ENCODE assay signal across 20 cellular contexts in genomic region chr18:74131124-74131523, GRCh38. TPM values are rescaled to one million over a fixed set of nuclear protein-coding genes. Genes with fewer than 3 reads are reported as not detected.
DNase-seq lines count a peak whose midpoint lies in the region; ATAC-seq lines count a peak whose summit lies in the region.
"Had no signal": no experiment of that assay in that cellular context is flagged by ENCODE, and none has a peak within 500 bp of the region (broad histone marks: within the 10 kb centered on the region; RNA-seq: fewer than 3 reads in every experiment).

No MANE protein-coding gene starts in this region.

- no peak for DNase-seq in activated CD4-positive, alpha-beta T cell treated with anti-CD3 and anti-CD28 coated beads for 36 hours
- no peak for DNase-seq in activated CD4-positive, alpha-beta T cell treated with anti-CD3 and anti-CD28 coated beads, Interleukin-2, amount 10 ng/mL, durations not matched to agents 7 days and 5 days
- no peak for DNase-seq in stimulated activated naive CD8-positive, alpha-beta T cell treated with anti-CD3 and anti-CD28 coated beads, Interleukin-15, Interleukin-2, amounts not matched to agents 100 U/mL and 50 U/mL, for 24 hours
- no peak for DNase-seq in stimulated activated naive CD8-positive, alpha-beta T cell treated with anti-CD3 and anti-CD28 coated beads, Interleukin-15, amount 100 ng/mL, for 72 hours
- DNase-seq in activated naive CD8-positive, alpha-beta T cell treated with anti-CD3 and anti-CD28 coated beads for 36 hours, result no peak
- DNase-seq in HUDEP-2 (lab: John Stamatoyannopoulos, UW; ENCODE audit: unreplicated experiment in 76 of 76) (no peak), ecto neural progenitor cell (ENCODE audit: low spot score) (no peak)
- DNase-seq: C1 segment of cervical spinal cord; Calu3; CD4-positive, alpha-beta memory T cell; COR-L47; DMS53; DMS79 treated with DMSO at 0.1 percent for 48 hours; GF-D8; GM23248; H7; HCEC 1CT had no signal

- intact Hi-C loops in activated CD4-positive, alpha-beta T cell treated with anti-CD3 and anti-CD28 coated beads for 36 hours (cut with DNase I, micrococcal nuclease), result no loop called here

- CTCF ChIA-PET in activated CD4-positive, alpha-beta T cell treated with anti-CD3 and anti-CD28 coated beads for 36 hours (lab: Charles Lee), result interaction anchor here (1.1 kb wide), 1 partner anchor 9 kb away, joined by 3 read pairs; no protein-coding TSS in a partner anchor
- CTCF ChIA-PET in activated CD4-positive, alpha-beta T cell treated with anti-CD3 and anti-CD28 coated beads, Interleukin-2, amount 10 ng/mL, durations not matched to agents 7 days and 5 days (lab: Charles Lee), result no interaction called here

- no peaks in the 10 kb centered on the region for H3K27me3 Mint-ChIP-seq in activated CD4-positive, alpha-beta T cell treated with anti-CD3 and anti-CD28 coated beads for 36 hours
- no peaks in the 10 kb centered on the region for H3K27me3 Mint-ChIP-seq in activated CD4-positive, alpha-beta T cell treated with anti-CD3 and anti-CD28 coated beads, Interleukin-2, amount 10 ng/mL, durations not matched to agents 7 days and 5 days
- no peaks in the 10 kb centered on the region for H3K27me3 Mint-ChIP-seq in stimulated activated naive CD8-positive, alpha-beta T cell treated with anti-CD3 and anti-CD28 coated beads, Interleukin-15, amount 100 ng/mL, for 72 hours
- H3K27me3 Mint-ChIP-seq in activated naive CD8-positive, alpha-beta T cell treated with anti-CD3 and anti-CD28 coated beads for 36 hours, result no peaks in the 10 kb centered on the region
- H3K27me3 Mint-ChIP-seq: B cell had no signal

- no peaks in the 10 kb centered on the region for H3K9me3 Mint-ChIP-seq in activated CD4-positive, alpha-beta T cell treated with anti-CD3 and anti-CD28 coated beads for 36 hours (ENCODE audit: low read depth)
- no peaks in the 10 kb centered on the region for H3K9me3 Mint-ChIP-seq in activated CD4-positive, alpha-beta T cell treated with anti-CD3 and anti-CD28 coated beads, Interleukin-2, amount 10 ng/mL, durations not matched to agents 7 days and 5 days
- H3K9me3 Mint-ChIP-seq in stimulated activated naive CD8-positive, alpha-beta T cell treated with anti-CD3 and anti-CD28 coated beads, Interleukin-15, amount 100 ng/mL, for 72 hours, result no peaks in the 10 kb centered on the region
- H3K9me3 Mint-ChIP-seq in activated naive CD8-positive, alpha-beta T cell treated with anti-CD3 and anti-CD28 coated beads for 36 hours, result no peaks in the 10 kb centered on the region
- H3K9me3 Mint-ChIP-seq: CD4-positive, alpha-beta memory T cell had no signal

- POLR2A ChIA-PET in activated CD4-positive, alpha-beta T cell treated with anti-CD3 and anti-CD28 coated beads for 36 hours (lab: Charles Lee), result no interaction called here
- POLR2A ChIA-PET in activated CD4-positive, alpha-beta T cell treated with anti-CD3 and anti-CD28 coated beads, Interleukin-2, amount 10 ng/mL, durations not matched to agents 7 days and 5 days (lab: Charles Lee), result no interaction called here

- ATAC-seq in activated CD4-positive, alpha-beta T cell treated with anti-CD3 and anti-CD28 coated beads for 36 hours, result peak; percentile 60
- ATAC-seq in stimulated activated naive CD8-positive, alpha-beta T cell treated with anti-CD3 and anti-CD28 coated beads, Interleukin-15, Interleukin-2, amounts not matched to agents 100 U/mL and 50 U/mL, for 24 hours, result peak; percentile 58
- ATAC-seq in stimulated activated naive CD8-positive, alpha-beta T cell treated with anti-CD3 and anti-CD28 coated beads, Interleukin-15, amount 100 ng/mL, for 72 hours, result no peak
- ATAC-seq in HG03460 (IDR thresholded peaks at IDR 0.05; ENCODE audit: unreplicated experiment), result no peak

- H3K27ac Mint-ChIP-seq in activated CD4-positive, alpha-beta T cell treated with anti-CD3 and anti-CD28 coated beads for 36 hours, result no peak overlapping the region
- H3K27ac Mint-ChIP-seq in activated CD4-positive, alpha-beta T cell treated with anti-CD3 and anti-CD28 coated beads, Interleukin-2, amount 10 ng/mL, durations not matched to agents 7 days and 5 days, result no peak overlapping the region
- no peak overlapping the region for H3K27ac Mint-ChIP-seq in stimulated activated naive CD8-positive, alpha-beta T cell treated with anti-CD3 and anti-CD28 coated beads, Interleukin-15, amount 100 ng/mL, for 72 hours
- peak overlapping the region; percentile 21 for H3K27ac Mint-ChIP-seq in activated naive CD8-positive, alpha-beta T cell treated with anti-CD3 and anti-CD28 coated beads for 36 hours
- H3K27ac Mint-ChIP-seq: B cell; CD4-positive, alpha-beta memory T cell had no signal

- no peaks in the 10 kb centered on the region for H3K36me3 Mint-ChIP-seq in activated CD4-positive, alpha-beta T cell treated with anti-CD3 and anti-CD28 coated beads for 36 hours (ENCODE audit: low read depth)
- H3K36me3 Mint-ChIP-seq in activated CD4-positive, alpha-beta T cell treated with anti-CD3 and anti-CD28 coated beads, Interleukin-2, amount 10 ng/mL, durations not matched to agents 7 days and 5 days (ENCODE audit: low read depth), result no peaks in the 10 kb centered on the region
- peaks cover 3% of the 10 kb centered on the region for H3K36me3 Mint-ChIP-seq in activated naive CD8-positive, alpha-beta T cell treated with anti-CD3 and anti-CD28 coated beads for 36 hours
- H3K36me3 Mint-ChIP-seq: CD4-positive, alpha-beta memory T cell had no signal

- peaks cover 2% of the 10 kb centered on the region for H3K4me1 Mint-ChIP-seq in activated CD4-positive, alpha-beta T cell treated with anti-CD3 and anti-CD28 coated beads for 36 hours
- no peaks in the 10 kb centered on the region for H3K4me1 Mint-ChIP-seq in activated CD4-positive, alpha-beta T cell treated with anti-CD3 and anti-CD28 coated beads, Interleukin-2, amount 10 ng/mL, durations not matched to agents 7 days and 5 days
- H3K4me1 Mint-ChIP-seq in stimulated activated naive CD8-positive, alpha-beta T cell treated with anti-CD3 and anti-CD28 coated beads, Interleukin-15, amount 100 ng/mL, for 72 hours, result no peaks in the 10 kb centered on the region
- peaks cover 2% of the 10 kb centered on the region for H3K4me1 Mint-ChIP-seq in activated naive CD8-positive, alpha-beta T cell treated with anti-CD3 and anti-CD28 coated beads for 36 hours
- H3K4me1 Mint-ChIP-seq: B cell; CD4-positive, alpha-beta memory T cell had no signal

- H3K4me3 Mint-ChIP-seq in activated CD4-positive, alpha-beta T cell treated with anti-CD3 and anti-CD28 coated beads for 36 hours, result no peak overlapping the region
- no peak overlapping the region for H3K4me3 Mint-ChIP-seq in activated CD4-positive, alpha-beta T cell treated with anti-CD3 and anti-CD28 coated beads, Interleukin-2, amount 10 ng/mL, durations not matched to agents 7 days and 5 days
- no peak overlapping the region for H3K4me3 Mint-ChIP-seq in stimulated activated naive CD8-positive, alpha-beta T cell treated with anti-CD3 and anti-CD28 coated beads, Interleukin-15, amount 100 ng/mL, for 72 hours
- H3K4me3 Mint-ChIP-seq in activated naive CD8-positive, alpha-beta T cell treated with anti-CD3 and anti-CD28 coated beads for 36 hours, result no peak overlapping the region
- H3K4me3 Mint-ChIP-seq: B cell; CD4-positive, alpha-beta memory T cell had no signal

RNA-seq across cellular contexts. Expression of gene FBXO15, which starts 16.5 kb away (rescaled TPM):
- 1 to 10 TPM; 1.4 to 1.6 TPM for total RNA-seq in activated CD4-positive, alpha-beta T cell treated with anti-CD3 and anti-CD28 coated beads for 36 hours
- total RNA-seq in activated CD4-positive, alpha-beta T cell treated with anti-CD3 and anti-CD28 coated beads, Interleukin-2, amount 10 ng/mL, durations not matched to agents 7 days and 5 days, result under 1 TPM; 0.54 to 0.89 TPM
- total RNA-seq in activated naive CD8-positive, alpha-beta T cell treated with anti-CD3 and anti-CD28 coated beads for 36 hours, result 1 to 10 TPM; 3.0 to 3.8 TPM
- total RNA-seq: G401 had no signal

RNA-seq across cellular contexts. Expression of gene TIMM21, which starts 17.2 kb away (rescaled TPM):
- total RNA-seq in activated CD4-positive, alpha-beta T cell treated with anti-CD3 and anti-CD28 coated beads for 36 hours, result 10 to 100 TPM; 36.9 to 52.8 TPM
- total RNA-seq in activated CD4-positive, alpha-beta T cell treated with anti-CD3 and anti-CD28 coated beads, Interleukin-2, amount 10 ng/mL, durations not matched to agents 7 days and 5 days, result 10 to 100 TPM; 23.8 to 24.6 TPM
- total RNA-seq in activated naive CD8-positive, alpha-beta T cell treated with anti-CD3 and anti-CD28 coated beads for 36 hours, result 10 to 100 TPM; 78.1 to 79.0 TPM

Comparison
In these comparisons a context has a peak if more than half of its experiments do, and no peak if none do; other contexts are left out.
1. ATAC-seq: peak in activated CD4-positive, alpha-beta T cell treated with anti-CD3 and anti-CD28 coated beads for 36 hours (single experiment) and stimulated activated naive CD8-positive, alpha-beta T cell treated with anti-CD3 and anti-CD28 coated beads, Interleukin-15, Interleukin-2, amounts not matched to agents 100 U/mL and 50 U/mL, for 24 hours (single experiment); none in stimulated activated naive CD8-positive, alpha-beta T cell treated with anti-CD3 and anti-CD28 coated beads, Interleukin-15, amount 100 ng/mL, for 72 hours (single experiment) and HG03460 (single experiment).